9 cellular contexts compared by ENCODE assay signal in the genomic region with DNA sequence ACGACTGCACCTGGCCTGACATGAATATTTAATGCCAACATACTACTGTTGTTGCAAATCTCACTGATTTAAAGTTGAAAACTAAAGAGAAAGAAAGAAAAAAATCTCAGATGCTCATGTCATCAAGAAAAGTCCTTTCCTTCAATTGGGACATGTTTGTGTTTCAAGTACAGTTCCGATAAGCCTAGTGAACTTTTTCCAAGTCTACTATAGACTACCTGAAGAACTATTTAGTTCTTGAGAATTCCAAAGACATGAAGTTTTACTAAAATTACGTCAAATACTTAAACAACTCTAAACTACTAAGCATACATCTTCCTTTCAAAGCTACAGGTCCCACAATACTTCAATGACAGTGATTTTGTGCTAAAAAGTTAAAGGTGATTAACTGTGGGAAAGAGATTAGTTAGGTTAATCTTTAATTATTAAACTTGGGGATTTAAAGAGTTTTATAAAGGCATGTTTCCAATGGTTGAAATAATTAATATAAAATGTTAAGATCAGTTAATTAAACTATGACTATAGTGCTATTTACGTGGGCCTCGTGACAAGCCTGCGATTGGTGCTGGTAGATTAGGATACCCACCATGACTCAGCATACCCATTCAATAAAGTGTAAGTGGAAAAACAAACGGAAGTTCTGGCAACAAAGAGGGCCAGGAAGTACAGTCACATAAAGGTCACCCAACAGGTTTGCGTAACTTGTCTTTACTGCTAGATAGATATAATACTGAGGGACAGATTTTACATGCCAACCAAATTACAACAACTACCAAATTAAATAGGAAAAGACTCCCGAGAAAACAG. TPM values are rescaled to one million over a fixed set of nuclear protein-coding genes. Genes with fewer than 3 reads are reported as not detected.
DNase-seq lines count a peak whose midpoint lies in the region; ATAC-seq, FAIRE-seq and TF ChIP-seq lines count a peak whose summit lies in the region.
"Had no signal": no experiment of that assay in that cellular context is flagged by ENCODE, and none has a peak within 500 bp of the region (broad histone marks: within the 10 kb centered on the region; RNA-seq: fewer than 3 reads in every experiment).

No MANE protein-coding gene starts in this region.

- peaks cover 3% of the 10 kb centered on the region for H3K79me2 ChIP-seq in endothelial cell of umbilical vein (ENCODE audit: control insufficient read depth, insufficient read depth, low read length)

- BruUV-seq in endothelial cell of umbilical vein (replicated peaks; lab: Mats Ljungman, UMichigan) = TSS peak; percentile 51

- no peaks in the 10 kb centered on the region for H3K9me1 ChIP-seq in endothelial cell of umbilical vein (replicated peaks; ENCODE audit: control insufficient read depth, extremely low read depth, insufficient read depth, low read length)

- TF ChIP-seq CTCF in endothelial cell of umbilical vein (IDR thresholded peaks at IDR 0.05; ENCODE audit: extremely low read depth in 1 of 2, insufficient read depth in 1 of 2, low read depth in 1 of 2, low read length in 2 of 2) = no peak
- TF ChIP-seq CTCF in prostate gland (IDR thresholded peaks at IDR 0.05) = no peak
- TF ChIP-seq CTCF in GM13977 (IDR thresholded peaks at IDR 0.05; ENCODE audit: extremely low read depth, insufficient read depth, missing control alignments) = no peak

- peaks cover 0 to 2% of the 10 kb centered on the region in 2 experiments for H3K36me3 ChIP-seq in endothelial cell of umbilical vein (ENCODE audit: control insufficient read depth in 2 of 2, extremely low read depth in 1 of 2, insufficient read depth in 2 of 2, low read length in 2 of 2)
- no peaks in the 10 kb centered on the region for H3K36me3 ChIP-seq in prostate gland

- H3K27me3 ChIP-seq in endothelial cell of umbilical vein (ENCODE audit: control insufficient read depth in 2 of 2, insufficient read depth in 2 of 2, low read length in 2 of 2) (no peaks in the 10 kb centered on the region), prostate gland (replicated peaks; ENCODE audit: insufficient read depth) (no peaks in the 10 kb centered on the region)

- peak overlapping the region; percentile 67 for H3K9ac ChIP-seq in endothelial cell of umbilical vein (replicated peaks; ENCODE audit: extremely low read depth, insufficient read depth, low read length)
- H3K9ac ChIP-seq: KMS-11 had no signal

- H2AFZ ChIP-seq in endothelial cell of umbilical vein (ENCODE audit: low read depth, low read length) = no peak overlapping the region

- peak overlapping the region; percentile 53 for H3K4me2 ChIP-seq in endothelial cell of umbilical vein (ENCODE audit: insufficient read depth, low read length)
- H3K4me2 ChIP-seq: KMS-11 had no signal

- H3K27ac ChIP-seq in endothelial cell of umbilical vein (ENCODE audit: insufficient read depth, low read depth, low read length) (peak overlapping the region; percentile 96), prostate gland (peak overlapping the region; percentile 49 to 64)
- H3K27ac ChIP-seq: KMS-11 had no signal

- peak; percentile 91 for FAIRE-seq in endothelial cell of umbilical vein (lab: Jason Lieb, UNC)

- TF ChIP-seq POLR2A in endothelial cell of umbilical vein (IDR thresholded peaks at IDR 0.05; ENCODE audit: low read depth, low read length) (peak; percentile 44), prostate gland (IDR thresholded peaks at IDR 0.05) (no peak)

- no peaks in the 10 kb centered on the region for H4K20me1 ChIP-seq in endothelial cell of umbilical vein (replicated peaks; ENCODE audit: control insufficient read depth, extremely low read depth, insufficient read depth, low read length)

- H3K4me3 ChIP-seq in endothelial cell of umbilical vein (replicated peaks in 1 of 3; ENCODE audit: insufficient read depth in 1 of 3, low read depth in 1 of 3, low read length in 3 of 3) (no peak overlapping the region), prostate gland (no peak overlapping the region)

- no peak for ATAC-seq in GM18861 (IDR thresholded peaks at IDR 0.05; ENCODE audit: unreplicated experiment)

- dilution Hi-C loops in endothelial cell of umbilical vein (cut with MboI; ENCODE audit: extremely low pct_ligation_motif_present, low sequenced_read_pairs) = no loop called here

- in situ Hi-C loops in GM13977 (cut with MboI; ENCODE audit: low pct_unique_long_range_greater_than_20kb, low sequenced_read_pairs, unreplicated experiment) = no loop called here

- H3K4me1 ChIP-seq in endothelial cell of umbilical vein (ENCODE audit: control insufficient read depth, extremely low read depth, insufficient read depth, low read length) (peaks cover 32% of the 10 kb centered on the region), prostate gland (replicated peaks) (no peaks in the 10 kb centered on the region)

- POLR2A ChIA-PET in endothelial cell of umbilical vein (lab: Charles Lee) = no interaction called here

- 61% methylated on average over 9 of the region's 9 CpGs for WGBS in prostate gland

- CTCF ChIA-PET in endothelial cell of umbilical vein (lab: Charles Lee) = interaction anchor here (1.2 to 3.0 kb wide), 2 partner anchors 12 kb away, joined by 4 to 18 read pairs; no protein-coding TSS in a partner anchor

- H3K9me3 ChIP-seq in endothelial cell of umbilical vein (replicated peaks; ENCODE audit: control insufficient read depth, insufficient read depth, low read length) = no peaks in the 10 kb centered on the region
- H3K9me3 ChIP-seq in prostate gland = no peaks in the 10 kb centered on the region

- peak; percentile 54 for DNase-seq in GM04504 (ENCODE audit: low read depth)
- DNase-seq in NOMO-1 treated with DMSO at 0.1 percent for 48 hours (lab: John Stamatoyannopoulos, UW; ENCODE audit: unreplicated experiment) = peak; percentile 46
- peak; percentile 96 for DNase-seq in endothelial cell of umbilical vein (ENCODE audit: low read depth, low spot score)
- peak; percentile 68 for DNase-seq in prostate gland (ENCODE audit: low spot score)
- no peak for DNase-seq in NCI-H2107 treated with DMSO at 0.1 percent for 48 hours (lab: John Stamatoyannopoulos, UW; ENCODE audit: unreplicated experiment)
- no peak for DNase-seq in activated CD4-positive, alpha-beta T cell treated with anti-CD3 and anti-CD28 coated beads, Interleukin-2, amount 50 U/mL, for 4 hours
- no peak for DNase-seq in GM13977 (ENCODE audit: low spot score)

- intact Hi-C loops in endothelial cell of umbilical vein (cut with micrococcal nuclease) = loop anchor here (1.0 kb wide), 2 partner anchors 51 to 56 kb away; partner anchors contain the start of gene SOWAHC
- intact Hi-C loops in prostate gland (cut with DNase I) = no loop called here

TF ChIP-seq in endothelial cell of umbilical vein, 7 proteins besides CTCF, POLR2A, EP300 and RAD21:
- TF ChIP-seq JUN (IDR thresholded peaks at IDR 0.05; ENCODE audit: borderline replicate concordance, insufficient read depth, insufficient read length, low read depth) (peak; percentile 96), FOS (IDR thresholded peaks at IDR 0.05; ENCODE audit: borderline replicate concordance, insufficient read depth, low read length) (peak; percentile 99), GATA2 (IDR thresholded peaks at IDR 0.05; ENCODE audit: insufficient read depth, insufficient read length, low read depth, low read length) (peak; percentile 82), MYC (IDR thresholded peaks at IDR 0.05; ENCODE audit: low read depth, low read length) (no peak), MAX (IDR thresholded peaks at IDR 0.05; ENCODE audit: insufficient read depth, insufficient read length) (peak; percentile 58), POLR2AphosphoS5 (IDR thresholded peaks at IDR 0.05; ENCODE audit: insufficient read depth, low read depth, low read length) (peak; percentile 96), EZH2 (IDR thresholded peaks at IDR 0.05; ENCODE audit: borderline replicate concordance, low read depth, low read length, severe bottlenecking) (no peak)

RNA-seq across cellular contexts. Expression of gene SEPTIN10, which starts 55.5 kb away (rescaled TPM):
- total RNA-seq in endothelial cell of umbilical vein = 105 and 121 TPM in 2 replicates
- 17.2 and 26.1 TPM in 2 replicates for polyA plus RNA-seq in endothelial cell of umbilical vein
- 52.4 and 55.9 TPM in 2 replicates for polyA plus RNA-seq in endothelial cell of umbilical vein (2011; cell fraction: cytosol; rRNA removed)
- 46.1 and 58.2 TPM in 2 replicates for polyA plus RNA-seq in endothelial cell of umbilical vein (2011; cell fraction: nucleus; rRNA removed)
- 70.1 and 81.6 TPM in 2 replicates for polyA plus RNA-seq in endothelial cell of umbilical vein (2012)
- 41.8 and 57.7 TPM in 2 replicates for polyA minus RNA-seq in endothelial cell of umbilical vein
- polyA minus RNA-seq in endothelial cell of umbilical vein (2011; cell fraction: cytosol; rRNA and poly(A)+ RNA removed) = 42.2 TPM
- polyA minus RNA-seq in endothelial cell of umbilical vein (2011; cell fraction: nucleus; rRNA and poly(A)+ RNA removed) = 50.7 and 72.9 TPM in 2 replicates
- total RNA-seq in prostate gland = 10 to 100 TPM; 66.3 to 94.9 TPM

RNA-seq across cellular contexts. Expression of gene SOWAHC, which starts 55.9 kb away (rescaled TPM):
- 3.6 and 4.1 TPM in 2 replicates for total RNA-seq in endothelial cell of umbilical vein
- polyA plus RNA-seq in endothelial cell of umbilical vein = 0.91 and 1.0 TPM in 2 replicates
- 0.83 and 1.2 TPM in 2 replicates for polyA plus RNA-seq in endothelial cell of umbilical vein (2011; cell fraction: cytosol; rRNA removed)
- polyA plus RNA-seq in endothelial cell of umbilical vein (2011; cell fraction: nucleus; rRNA removed) = 1.0 and 1.3 TPM in 2 replicates
- 1.1 and 1.5 TPM in 2 replicates for polyA plus RNA-seq in endothelial cell of umbilical vein (2012)
- 1.5 and 1.7 TPM in 2 replicates for polyA minus RNA-seq in endothelial cell of umbilical vein
- 14.1 TPM for polyA minus RNA-seq in endothelial cell of umbilical vein (2011; cell fraction: cytosol; rRNA and poly(A)+ RNA removed)
- 1.5 and 1.6 TPM in 2 replicates for polyA minus RNA-seq in endothelial cell of umbilical vein (2011; cell fraction: nucleus; rRNA and poly(A)+ RNA removed)
- 10 to 100 TPM; 20.7 to 24.9 TPM for total RNA-seq in prostate gland

Comparison
In these comparisons a context has a peak if more than half of its experiments do, and no peak if none do; other contexts are left out.
1. DNase-seq: peak in GM04504 (single experiment), NOMO-1 treated with DMSO at 0.1 percent for 48 hours (single experiment), endothelial cell of umbilical vein (single experiment) and prostate gland (single experiment); none in NCI-H2107 treated with DMSO at 0.1 percent for 48 hours (single experiment), activated CD4-positive, alpha-beta T cell treated with anti-CD3 and anti-CD28 coated beads, Interleukin-2, amount 50 U/mL, for 4 hours (0 of 2) and GM13977 (single experiment).